ENCODE assay signal across 9 cellular contexts in the genomic region with DNA sequence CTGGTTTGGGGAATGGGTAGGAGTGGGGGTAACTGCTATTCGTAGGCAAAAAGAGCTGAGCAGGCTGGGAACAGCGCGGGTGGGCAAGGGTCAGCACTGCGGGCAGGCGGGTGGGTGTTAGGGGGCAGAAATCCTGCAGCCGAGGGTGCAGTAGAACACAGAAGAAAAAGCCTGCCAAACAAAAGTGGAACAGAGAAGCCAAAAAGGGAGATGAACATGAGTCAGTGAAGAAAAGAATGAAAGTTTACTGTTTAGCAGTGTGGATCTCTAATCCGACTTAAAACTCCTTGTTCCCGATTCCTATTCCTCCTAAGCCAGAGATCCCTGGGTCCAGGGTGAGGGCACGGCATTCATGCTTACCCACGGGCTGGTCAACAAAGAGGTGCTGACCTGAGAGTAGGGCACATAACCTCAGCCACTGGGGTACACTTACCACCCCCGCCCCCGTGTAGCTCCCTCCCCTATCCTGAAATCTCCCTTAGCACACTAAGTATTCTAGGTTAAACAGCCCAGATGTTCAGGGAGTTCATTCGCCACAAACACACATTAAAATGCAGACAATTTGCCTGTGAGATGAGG. TPM values are rescaled to one million over a fixed set of nuclear protein-coding genes. Genes with fewer than 3 reads are reported as not detected.
A peak's percentile ranks its signal among the peaks of the same experiment; 100 is the strongest.
DNase-seq lines count a peak whose midpoint lies in the region; ATAC-seq, FAIRE-seq and TF ChIP-seq lines count a peak whose summit lies in the region.
"Had no signal": no experiment of that assay in that cellular context is flagged by ENCODE, and none has a peak within 500 bp of the region (broad histone marks: within the 10 kb centered on the region; RNA-seq: fewer than 3 reads in every experiment).

No MANE protein-coding gene starts in this region.

- DNase-seq in activated naive CD4-positive, alpha-beta T cell treated with anti-CD3 and anti-CD28 coated beads for 36 hours: no peak
- no peak for DNase-seq in activated naive CD4-positive, alpha-beta T cell treated with Interleukin-2 at 50 U/mL for 16 hours
- no peak for DNase-seq in astrocyte (ENCODE audit: low read depth)
- no peak for DNase-seq in mesenchymal stem cell
- peak; percentile 34 for DNase-seq in ureter (ENCODE audit: low spot score)
- DNase-seq in DMS53 treated with DMSO at 0.1 percent for 48 hours (lab: John Stamatoyannopoulos, UW; ENCODE audit: unreplicated experiment): no peak
- no peak for DNase-seq in superior temporal gyrus (ENCODE audit: extremely low spot score)

- H3K4me2 ChIP-seq in astrocyte (ENCODE audit: low read length): peak overlapping the region; percentile 96
- peak overlapping the region; percentile 68 for H3K4me2 ChIP-seq in mesenchymal stem cell (ENCODE audit: low read length, poor library complexity, severe bottlenecking)

- H4K20me1 ChIP-seq in astrocyte (ENCODE audit: insufficient read depth, low read length): no peaks in the 10 kb centered on the region

- no peak overlapping the region for H4K91ac ChIP-seq in mesenchymal stem cell (ENCODE audit: low read length)

- no peak overlapping the region for H3K14ac ChIP-seq in mesenchymal stem cell (ENCODE audit: low read length in 2 of 2)

- H2AK5ac ChIP-seq in mesenchymal stem cell (ENCODE audit: low read length, severe bottlenecking): no peak overlapping the region

- no peak overlapping the region for H2BK15ac ChIP-seq in mesenchymal stem cell (ENCODE audit: low read depth, poor library complexity, severe bottlenecking)

- H3K27me3 Mint-ChIP-seq in activated naive CD4-positive, alpha-beta T cell treated with anti-CD3 and anti-CD28 coated beads for 36 hours (ENCODE audit: low read depth): no peaks in the 10 kb centered on the region
- H3K27me3 Mint-ChIP-seq in astrocyte (ENCODE audit: low read depth, unreplicated experiment): peaks cover 20% of the 10 kb centered on the region

- no peak overlapping the region for H2BK5ac ChIP-seq in mesenchymal stem cell (ENCODE audit: low read depth, low read length, poor library complexity, severe bottlenecking)

- no peak for FAIRE-seq in astrocyte (lab: Jason Lieb, UNC)

- no peak overlapping the region for H3K4ac ChIP-seq in mesenchymal stem cell (ENCODE audit: low read depth in 1 of 2, low read length in 2 of 2)

- peak overlapping the region; percentile 88 for H3K4me3 Mint-ChIP-seq in activated naive CD4-positive, alpha-beta T cell treated with anti-CD3 and anti-CD28 coated beads for 36 hours
- H3K4me3 Mint-ChIP-seq in astrocyte (ENCODE audit: unreplicated experiment): peak overlapping the region; percentile 92

- H3K27me3 ChIP-seq in astrocyte (ENCODE audit: insufficient read depth, low read length) (peaks cover 3% of the 10 kb centered on the region), mesenchymal stem cell (ENCODE audit: control insufficient read depth in 1 of 2, insufficient read depth in 1 of 2, low read length in 2 of 2) (peaks cover 92 to 96% of the 10 kb centered on the region in 2 experiments)

- intact Hi-C loops in activated naive CD4-positive, alpha-beta T cell treated with anti-CD3 and anti-CD28 coated beads for 36 hours (cut with micrococcal nuclease): loop anchor here (1.0 kb wide), 1 partner anchor 13 kb away; no protein-coding TSS in a partner anchor

- H3K27ac ChIP-seq in astrocyte (ENCODE audit: low read depth, low read length) (peak overlapping the region; percentile 82), mesenchymal stem cell (ENCODE audit: low read length, poor library complexity, severe bottlenecking) (no peak overlapping the region)

- H3K9me3 ChIP-seq in astrocyte (ENCODE audit: insufficient read depth, low read depth, low read length) (no peaks in the 10 kb centered on the region), mesenchymal stem cell (ENCODE audit: control insufficient read depth, low read length) (no peaks in the 10 kb centered on the region)

- peaks cover 63% of the 10 kb centered on the region for H3K4me1 Mint-ChIP-seq in activated naive CD4-positive, alpha-beta T cell treated with anti-CD3 and anti-CD28 coated beads for 36 hours (ENCODE audit: low read depth)
- H3K4me1 Mint-ChIP-seq in astrocyte (ENCODE audit: low read depth, unreplicated experiment): peaks cover 52% of the 10 kb centered on the region

- peaks cover 16% of the 10 kb centered on the region for H3K36me3 ChIP-seq in astrocyte (ENCODE audit: insufficient read depth, low read length)
- H3K36me3 ChIP-seq in mesenchymal stem cell (ENCODE audit: control insufficient read depth in 1 of 2, insufficient read depth in 2 of 2, low read depth in 1 of 2, low read length in 2 of 2): no peaks in the 10 kb centered on the region

- H3K36me3 Mint-ChIP-seq in activated naive CD4-positive, alpha-beta T cell treated with anti-CD3 and anti-CD28 coated beads for 36 hours (ENCODE audit: low read depth): peaks cover 81% of the 10 kb centered on the region
- peaks cover 14% of the 10 kb centered on the region for H3K36me3 Mint-ChIP-seq in astrocyte (ENCODE audit: low read depth, unreplicated experiment)

- peak overlapping the region; percentile 15 for H4K8ac ChIP-seq in mesenchymal stem cell (ENCODE audit: low read length)

- H3K4me3 ChIP-seq in astrocyte (ENCODE audit: insufficient read depth, low read depth, low read length): peak overlapping the region; percentile 74
- peak overlapping the region in 1 of 2 experiments; percentile 68 for H3K4me3 ChIP-seq in mesenchymal stem cell (ENCODE audit: insufficient read depth in 1 of 2, low read depth in 1 of 2, low read length in 2 of 2)

- H3K79me1 ChIP-seq in mesenchymal stem cell (replicated peaks; ENCODE audit: low read length, poor library complexity, severe bottlenecking): no peaks in the 10 kb centered on the region

- peaks cover 32% of the 10 kb centered on the region for H3K4me1 ChIP-seq in astrocyte (ENCODE audit: insufficient read depth, low read length)
- peaks cover 13% of the 10 kb centered on the region for H3K4me1 ChIP-seq in mesenchymal stem cell (ENCODE audit: control insufficient read depth, insufficient read depth, low read depth, low read length)

- 15% methylated on average over 11 of the region's 13 CpGs for WGBS in mesenchymal stem cell

- no peak overlapping the region for H2BK120ac ChIP-seq in mesenchymal stem cell (ENCODE audit: low read depth, low read length)

- peak overlapping the region; percentile 89 for H3K9ac ChIP-seq in astrocyte (ENCODE audit: low read length)
- H3K9ac ChIP-seq in mesenchymal stem cell (ENCODE audit: low read length): peak overlapping the region; percentile 24

- no peaks in the 10 kb centered on the region for H3K9me3 Mint-ChIP-seq in activated naive CD4-positive, alpha-beta T cell treated with anti-CD3 and anti-CD28 coated beads for 36 hours
- no peaks in the 10 kb centered on the region for H3K9me3 Mint-ChIP-seq in astrocyte (ENCODE audit: unreplicated experiment)

- H2BK12ac ChIP-seq in mesenchymal stem cell (ENCODE audit: low read length in 2 of 2): no peak overlapping the region

- H3K18ac ChIP-seq in mesenchymal stem cell (ENCODE audit: low read depth in 1 of 2, low read length in 2 of 2): no peak overlapping the region

- ATAC-seq in HG03135 (IDR thresholded peaks at IDR 0.05; ENCODE audit: unreplicated experiment): no peak

- TF ChIP-seq CTCF in astrocyte (IDR thresholded peaks at IDR 0.05; ENCODE audit: insufficient read depth, low read depth, low read length): no peak

- H3K27ac Mint-ChIP-seq in activated naive CD4-positive, alpha-beta T cell treated with anti-CD3 and anti-CD28 coated beads for 36 hours: peak overlapping the region; percentile 99
- peak overlapping the region; percentile 67 for H3K27ac Mint-ChIP-seq in astrocyte (ENCODE audit: unreplicated experiment)

- peaks cover 66% of the 10 kb centered on the region for H3K79me2 ChIP-seq in astrocyte (ENCODE audit: insufficient read depth, low read length)

- CTCF ChIA-PET in activated naive CD4-positive, alpha-beta T cell treated with anti-CD3 and anti-CD28 coated beads for 36 hours (lab: Charles Lee): interaction anchor here (1.0 to 21.5 kb wide), 8 partner anchors 9 to 477 kb away, joined by 3 to 382 read pairs (median 4); no protein-coding TSS in a partner anchor

- H2AFZ ChIP-seq in astrocyte (ENCODE audit: low read depth, low read length) (peak overlapping the region; percentile 38), mesenchymal stem cell (ENCODE audit: low read depth, low read length) (peak overlapping the region; percentile 10)

- peak overlapping the region in 1 of 2 experiments; percentile 37 for H3K23ac ChIP-seq in mesenchymal stem cell (ENCODE audit: low read length in 2 of 2)

RNA-seq across cellular contexts. Expression of a gene that starts 27.1 kb away (rescaled TPM):
- under 1 TPM in 1 of 2 experiments, not detected in 1; 0.50 TPM for total RNA-seq in activated naive CD4-positive, alpha-beta T cell treated with anti-CD3 and anti-CD28 coated beads for 36 hours
- not detected in 2 replicates for total RNA-seq in astrocyte
- not detected for polyA plus RNA-seq in mesenchymal stem cell (2013, experiment 1 of 2)
- polyA plus RNA-seq in mesenchymal stem cell (2013, experiment 2 of 2): not detected
- not detected for total RNA-seq in ureter

RNA-seq across cellular contexts. Expression of a gene that starts 48.6 kb away (rescaled TPM):
- total RNA-seq in activated naive CD4-positive, alpha-beta T cell treated with anti-CD3 and anti-CD28 coated beads for 36 hours: not detected
- not detected in 2 replicates for total RNA-seq in astrocyte
- not detected for polyA plus RNA-seq in mesenchymal stem cell (2013, experiment 1 of 2)
- polyA plus RNA-seq in mesenchymal stem cell (2013, experiment 2 of 2): not detected
- not detected for total RNA-seq in ureter
- total RNA-seq: glomerular endothelial cell had no signal

RNA-seq across cellular contexts. Expression of a gene that starts 57.0 kb away (rescaled TPM):
- 10 to 100 TPM; 22.1 to 22.8 TPM for total RNA-seq in activated naive CD4-positive, alpha-beta T cell treated with anti-CD3 and anti-CD28 coated beads for 36 hours
- total RNA-seq in astrocyte (15.7 and 16.2 TPM in 2 replicates), ureter (55.9 TPM)
- 0.33 TPM for polyA plus RNA-seq in mesenchymal stem cell (2013, experiment 1 of 2)
- polyA plus RNA-seq in mesenchymal stem cell (2013, experiment 2 of 2): 0.67 TPM
